Comparison of ENCODE assay signal across 2 cellular contexts in the genomic region with DNA sequence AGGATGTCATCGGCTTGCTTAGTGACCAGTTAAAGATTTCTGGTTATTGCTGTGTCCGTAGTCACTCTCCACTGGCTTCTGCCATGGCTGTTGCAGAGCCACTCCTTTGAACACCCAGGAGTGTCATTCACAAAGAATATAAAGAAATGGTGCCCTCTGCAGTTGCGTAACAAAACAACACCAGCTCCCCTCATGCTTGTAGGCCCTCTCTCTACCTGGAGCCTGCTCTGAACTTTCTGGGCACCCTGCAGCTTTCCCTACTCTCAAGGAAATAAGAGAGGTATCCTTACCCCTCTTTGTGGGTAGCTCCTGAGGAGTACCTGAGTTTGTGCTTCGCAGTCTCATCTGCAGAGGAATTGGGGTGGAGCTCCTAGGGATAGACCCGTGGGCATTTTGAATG.
TF ChIP-seq lines count a peak whose summit lies in the region.

No MANE protein-coding gene starts in this region.

TF ChIP-seq in HepG2, 621 proteins besides CTCF, POLR2A, EP300 and RAD21 (continued from another document):
- TF ChIP-seq, protein P1, sequence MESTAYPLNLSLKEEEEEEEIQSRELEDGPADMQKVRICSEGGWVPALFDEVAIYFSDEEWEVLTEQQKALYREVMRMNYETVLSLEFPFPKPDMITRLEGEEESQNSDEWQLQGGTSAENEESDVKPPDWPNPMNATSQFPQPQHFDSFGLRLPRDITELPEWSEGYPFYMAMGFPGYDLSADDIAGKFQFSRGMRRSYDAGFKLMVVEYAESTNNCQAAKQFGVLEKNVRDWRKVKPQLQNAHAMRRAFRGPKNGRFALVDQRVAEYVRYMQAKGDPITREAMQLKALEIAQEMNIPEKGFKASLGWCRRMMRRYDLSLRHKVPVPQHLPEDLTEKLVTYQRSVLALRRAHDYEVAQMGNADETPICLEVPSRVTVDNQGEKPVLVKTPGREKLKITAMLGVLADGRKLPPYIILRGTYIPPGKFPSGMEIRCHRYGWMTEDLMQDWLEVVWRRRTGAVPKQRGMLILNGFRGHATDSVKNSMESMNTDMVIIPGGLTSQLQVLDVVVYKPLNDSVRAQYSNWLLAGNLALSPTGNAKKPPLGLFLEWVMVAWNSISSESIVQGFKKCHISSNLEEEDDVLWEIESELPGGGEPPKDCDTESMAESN (CRISPR knock-in tag; conservative IDR thresholded peaks at IDR 0.05): no peak
- TF ChIP-seq TRIM24 (CRISPR knock-in tag; IDR thresholded peaks at IDR 0.05): no peak
- no peak for TF ChIP-seq TCF7L2 (IDR thresholded peaks at IDR 0.05; ENCODE audit: low read depth, low read length)
- peak; percentile 27; the same call in 1 of the 2 replicates for TF ChIP-seq CEBPG (CRISPR knock-in tag; IDR thresholded peaks at IDR 0.05)
- no peak for TF ChIP-seq MEIS2 (CRISPR knock-in tag; IDR thresholded peaks at IDR 0.05)
- peak; percentile 47; the same call in 1 of the 2 replicates for TF ChIP-seq CEBPB (IDR thresholded peaks at IDR 0.05; ENCODE audit: borderline replicate concordance, low read depth, low read length)

TF ChIP-seq in H1, 55 proteins besides CTCF, POLR2A, EP300 and RAD21 (continued from another document):
- TF ChIP-seq CTBP2 (IDR thresholded peaks at IDR 0.05; ENCODE audit: borderline replicate concordance, insufficient read depth, insufficient read length, low read length) (no peak), SUZ12 (IDR thresholded peaks at IDR 0.05; ENCODE audit: low read length) (no peak), YY1 (IDR thresholded peaks at IDR 0.05; ENCODE audit: low read depth, low read length) (0 out of 2 replicates have a peak, but pooled peaks have one; percentile 25)
